Comparison of ENCODE assay signal across 15 cellular contexts in the genomic region with DNA sequence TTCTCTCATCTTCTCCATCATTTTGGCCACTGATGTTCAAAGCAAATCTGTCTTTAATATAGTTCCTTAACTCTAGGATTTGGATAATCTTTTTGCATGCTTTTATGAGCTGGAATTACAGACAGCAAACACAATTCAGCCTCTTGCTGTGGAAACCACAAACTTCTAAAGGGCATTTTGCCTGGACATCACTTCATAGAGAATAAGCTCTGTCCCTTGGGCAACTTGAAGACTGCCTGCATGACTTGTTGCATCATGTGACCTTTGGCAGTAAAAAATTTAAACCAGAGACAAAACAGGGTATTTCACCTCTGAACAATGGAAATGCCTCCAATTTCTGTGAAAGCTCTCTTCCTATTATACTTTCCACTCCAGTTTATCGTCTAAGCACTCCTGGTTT.
"Had no signal": no experiment of that assay in that cellular context is flagged by ENCODE, and none has a peak within 500 bp of the region (broad histone marks: within the 10 kb centered on the region; RNA-seq: fewer than 3 reads in every experiment).

No MANE protein-coding gene starts in this region.

- H3K4me1 ChIP-seq: ascending aorta, parathyroid adenoma, transverse colon had no signal

- H2AFZ ChIP-seq: parathyroid adenoma had no signal

- H3K36me3 Mint-ChIP-seq: activated CD4-positive, alpha-beta memory T cell treated with anti-CD3 and anti-CD28 coated beads for 36 hours; activated naive CD8-positive, alpha-beta T cell treated with anti-CD3 and anti-CD28 coated beads, Interleukin-2, amount 10 ng/mL, durations not matched to agents 7 days and 5 days; stimulated activated naive B cell treated with anti-CD40 and anti-IgM and Interleukin-4, amounts not matched to agents 10 μg/mL and 1 μg/mL and 100 μg/mL, for 72 hours had no signal

- H3K4me3 ChIP-seq: ascending aorta, transverse colon had no signal

- H3K9me3 ChIP-seq: ascending aorta, transverse colon had no signal

- H3K9me3 Mint-ChIP-seq: activated CD4-positive, alpha-beta memory T cell treated with anti-CD3 and anti-CD28 coated beads for 36 hours; activated naive CD8-positive, alpha-beta T cell treated with anti-CD3 and anti-CD28 coated beads, Interleukin-2, amount 10 ng/mL, durations not matched to agents 7 days and 5 days; endodermal cell; stimulated activated naive B cell treated with anti-CD40 and anti-IgM and Interleukin-4, amounts not matched to agents 10 μg/mL and 1 μg/mL and 100 μg/mL, for 72 hours had no signal

- H3K4me3 Mint-ChIP-seq: activated CD4-positive, alpha-beta memory T cell treated with anti-CD3 and anti-CD28 coated beads for 36 hours; activated naive CD8-positive, alpha-beta T cell treated with anti-CD3 and anti-CD28 coated beads, Interleukin-2, amount 10 ng/mL, durations not matched to agents 7 days and 5 days; endodermal cell; stimulated activated naive B cell treated with anti-CD40 and anti-IgM and Interleukin-4, amounts not matched to agents 10 μg/mL and 1 μg/mL and 100 μg/mL, for 72 hours had no signal

- H3K79me2 ChIP-seq: parathyroid adenoma had no signal

- H3K27me3 ChIP-seq: ascending aorta, transverse colon had no signal

- ATAC-seq: stimulated activated naive B cell treated with anti-CD40 and anti-IgM and Interleukin-4, amounts not matched to agents 10 μg/mL and 1 μg/mL and 100 μg/mL, for 72 hours had no signal

- H3K36me3 ChIP-seq: ascending aorta, transverse colon had no signal

- DNase-seq: activated CD4-positive, alpha-beta memory T cell treated with anti-CD3 and anti-CD28 coated beads for 36 hours; activated naive CD8-positive, alpha-beta T cell treated with anti-CD3 and anti-CD28 coated beads, Interleukin-2, amount 10 ng/mL, durations not matched to agents 7 days and 5 days; activated T-cell treated with anti-CD3 and anti-CD28 coated beads, Interleukin-2, amount 50 U/mL, for 48 hours; central memory CD4-positive, alpha-beta T cell; endodermal cell; erythroblast; hypothalamus; kidney glomerular epithelial cell; retina; stimulated activated naive B cell treated with anti-CD40 and anti-IgM and Interleukin-4, amounts not matched to agents 10 μg/mL and 1 μg/mL and 100 μg/mL, for 72 hours; substantia nigra; T-helper 9 cell; transverse colon had no signal

- H3K27ac ChIP-seq: ascending aorta, parathyroid adenoma, transverse colon had no signal

- H3K9ac ChIP-seq: parathyroid adenoma had no signal

- H3K27ac Mint-ChIP-seq: activated CD4-positive, alpha-beta memory T cell treated with anti-CD3 and anti-CD28 coated beads for 36 hours; activated naive CD8-positive, alpha-beta T cell treated with anti-CD3 and anti-CD28 coated beads, Interleukin-2, amount 10 ng/mL, durations not matched to agents 7 days and 5 days; endodermal cell; stimulated activated naive B cell treated with anti-CD40 and anti-IgM and Interleukin-4, amounts not matched to agents 10 μg/mL and 1 μg/mL and 100 μg/mL, for 72 hours had no signal
